Comparison of ENCODE assay signal across 10 cellular contexts in genomic region chr12:123391546-123392343, GRCh38. TPM values are rescaled to one million over a fixed set of nuclear protein-coding genes. Genes with fewer than 3 reads are reported as not detected.
A peak's percentile ranks its signal among the peaks of the same experiment; 100 is the strongest.
DNase-seq lines count a peak whose midpoint lies in the region; ATAC-seq and TF ChIP-seq lines count a peak whose summit lies in the region.
"Had no signal": no experiment of that assay in that cellular context is flagged by ENCODE, and none has a peak within 500 bp of the region (broad histone marks: within the 10 kb centered on the region; RNA-seq: fewer than 3 reads in every experiment).

No MANE protein-coding gene starts in this region.

- no peaks in the 10 kb centered on the region for H3K27me3 ChIP-seq in heart right ventricle
- H3K27me3 ChIP-seq in heart left ventricle = no peaks in the 10 kb centered on the region
- no peaks in the 10 kb centered on the region for H3K27me3 ChIP-seq in upper lobe of left lung
- no peaks in the 10 kb centered on the region for H3K27me3 ChIP-seq in SJCRH30
- no peaks in the 10 kb centered on the region for H3K27me3 ChIP-seq in Peyer's patch

- H3K4me1 ChIP-seq in heart right ventricle = peaks cover 8 to 47% (median 40%) of the 10 kb centered on the region in 9 donors
- H3K4me1 ChIP-seq in heart left ventricle = peaks cover 0 to 48% (median 33%) of the 10 kb centered on the region in 12 donors
- peaks cover 36 to 60% (median 38%) of the 10 kb centered on the region in 4 donors for H3K4me1 ChIP-seq in upper lobe of left lung
- peaks cover 8% of the 10 kb centered on the region for H3K4me1 ChIP-seq in SJCRH30
- H3K4me1 ChIP-seq in Peyer's patch = peaks cover 0 to 33% (median 9%) of the 10 kb centered on the region in 4 donors

- intact Hi-C loops in heart right ventricle (cut with DNase I) = loop anchor here in 5 of 10 donors (5.0 to 10.0 kb wide), 5 partner anchors 41 to 141 kb away; partner anchors contain the start of gene RILPL1 (in 1 of the 5)
- intact Hi-C loops in heart left ventricle (cut with DNase I) = loop anchor here in 3 of 10 donors (5.0 kb wide), 4 partner anchors 71 to 191 kb away; partner anchors contain the start of genes RILPL1 (in 1 of the 3) and TMED2 (in 1 of the 3)
- intact Hi-C loops in natural killer cell (cut with micrococcal nuclease) = no loop called here

- H3K27ac Mint-ChIP-seq in natural killer cell = peak overlapping the region; percentile 47 to 87

- H3K9me3 Mint-ChIP-seq in natural killer cell = no peaks in the 10 kb centered on the region

- H3K4me3 ChIP-seq in heart right ventricle (peak overlapping the region in 1 of 10 donors; percentile 80), heart left ventricle (no peak overlapping the region), upper lobe of left lung (peak overlapping the region in 1 of 4 donors; percentile 86), SJCRH30 (no peak overlapping the region), Peyer's patch (no peak overlapping the region)

- H3K4me3 Mint-ChIP-seq in natural killer cell = peak overlapping the region; percentile 93

- DNase-seq in heart right ventricle (no peak), heart left ventricle (no peak), caudate nucleus (lab: John Stamatoyannopoulos, UW) (peak in 21 of 61 donors; percentile 2 to 58 (median 16)), natural killer cell (no peak), upper lobe of left lung (no peak), SJCRH30 (no peak), Peyer's patch (no peak), NCI-H2107 (lab: John Stamatoyannopoulos, UW) (no peak)
- DNase-seq: activated gamma-delta T cell had no signal

- H3K9me3 ChIP-seq in heart right ventricle (no peaks in the 10 kb centered on the region), heart left ventricle (no peaks in the 10 kb centered on the region), upper lobe of left lung (no peaks in the 10 kb centered on the region), SJCRH30 (replicated peaks) (no peaks in the 10 kb centered on the region), Peyer's patch (no peaks in the 10 kb centered on the region)

- no peak for TF ChIP-seq EP300 in upper lobe of left lung (IDR thresholded peaks at IDR 0.05)

- H3K27ac ChIP-seq in heart right ventricle = peak overlapping the region in 7 of 10 donors; percentile 17 to 96 (median 93)
- peak overlapping the region in 5 of 12 donors; percentile 12 to 89 (median 84) for H3K27ac ChIP-seq in heart left ventricle
- peak overlapping the region; percentile 67 for H3K27ac ChIP-seq in caudate nucleus (ENCODE audit: low read depth, low read length)
- H3K27ac ChIP-seq in upper lobe of left lung = peak overlapping the region; percentile 85 to 92 (median 90)
- no peak overlapping the region for H3K27ac ChIP-seq in SJCRH30
- peak overlapping the region in 1 of 4 donors; percentile 16 for H3K27ac ChIP-seq in Peyer's patch

- 75 to 76% methylated on average over 8 of the region's 8 CpGs for WGBS in heart right ventricle, 2 donors
- 53 to 83% (median 69%) methylated on average over 8 of the region's 8 CpGs for WGBS in heart left ventricle, 4 donors
- WGBS in upper lobe of left lung, 2 donors = 64 to 70% methylated on average over 8 of the region's 8 CpGs

- H3K36me3 Mint-ChIP-seq in natural killer cell = peaks cover 7% of the 10 kb centered on the region

- ATAC-seq in heart right ventricle (no peak), heart left ventricle (no peak), natural killer cell (no peak), upper lobe of left lung (ENCODE audit: low FRiP score in 2 of 2) (no peak)

- TF ChIP-seq CTCF in heart right ventricle (IDR thresholded peaks at IDR 0.05) (no peak), heart left ventricle (IDR thresholded peaks at IDR 0.05) (no peak), natural killer cell (IDR thresholded peaks at IDR 0.05) (no peak), upper lobe of left lung (IDR thresholded peaks at IDR 0.05) (no peak), Peyer's patch (IDR thresholded peaks at IDR 0.05) (no peak)

- H3K36me3 ChIP-seq in heart right ventricle (peaks cover 0 to 66% (median 45%) of the 10 kb centered on the region in 9 donors), heart left ventricle (peaks cover 3 to 64% (median 61%) of the 10 kb centered on the region in 9 donors), upper lobe of left lung (peaks cover 22 to 60% (median 41%) of the 10 kb centered on the region in 4 donors), SJCRH30 (peaks cover 50% of the 10 kb centered on the region), Peyer's patch (peaks cover 0 to 58% (median 0%) of the 10 kb centered on the region in 3 donors)

- no peaks in the 10 kb centered on the region for H3K27me3 Mint-ChIP-seq in natural killer cell (ENCODE audit: low read depth in 2 of 2)
- H3K27me3 Mint-ChIP-seq: B cell had no signal

- peaks cover 37 to 43% of the 10 kb centered on the region in 2 donors for H3K4me1 Mint-ChIP-seq in natural killer cell

- no peak for TF ChIP-seq POLR2A in heart left ventricle (IDR thresholded peaks at IDR 0.05)
- TF ChIP-seq POLR2A in upper lobe of left lung (IDR thresholded peaks at IDR 0.05) = no peak
- no peak for TF ChIP-seq POLR2A in Peyer's patch (IDR thresholded peaks at IDR 0.05)

RNA-seq across cellular contexts. Expression of gene KMT5A, which starts 7.8 kb away (rescaled TPM):
- total RNA-seq in heart right ventricle = 10 to 100 TPM; 24.7 to 37.0 (median 30.2) TPM
- polyA plus RNA-seq in heart right ventricle = 10 to 100 TPM; 16.4 to 17.2 TPM
- 10 to 100 TPM; 26.8 to 37.7 (median 28.7) TPM for total RNA-seq in heart left ventricle
- 10 to 100 TPM; 14.3 to 30.6 TPM for polyA plus RNA-seq in heart left ventricle
- 10 to 100 TPM; 24.9 to 50.2 (median 48.7) TPM for total RNA-seq in natural killer cell
- total RNA-seq in upper lobe of left lung = 10 to 100 TPM; 35.1 to 50.2 (median 43.8) TPM
- total RNA-seq in SJCRH30 (2014; rRNA removed; shearing (Covaris generic)) = 43.6 and 53.5 TPM in 2 replicates
- 10 to 100 TPM; 32.6 to 99.0 (median 42.6) TPM for total RNA-seq in Peyer's patch

RNA-seq across cellular contexts. Expression of gene SBNO1, which starts 27.1 kb away (rescaled TPM):
- total RNA-seq in heart right ventricle (10 to 100 TPM; 21.0 to 32.1 (median 27.6) TPM), heart left ventricle (10 to 100 TPM; 17.2 to 33.8 (median 27.9) TPM), natural killer cell (10 to 100 TPM; 30.7 to 40.3 (median 34.3) TPM), upper lobe of left lung (10 to 100 TPM in 5 of 6 donors, 1 to 10 TPM in 1; 7.5 to 25.2 (median 20.3) TPM), Peyer's patch (10 to 100 TPM; 16.2 to 23.9 (median 18.8) TPM)
- polyA plus RNA-seq in heart right ventricle (1 to 10 TPM; 4.1 to 4.6 TPM), heart left ventricle (10 to 100 TPM in 1 of 2 donors, 1 to 10 TPM in 1; 6.3 to 12.3 TPM)
- 38.4 and 40.8 TPM in 2 replicates for total RNA-seq in SJCRH30 (2014; rRNA removed; shearing (Covaris generic))

RNA-seq across cellular contexts. Expression of gene RILPL2, which starts 44.7 kb away (rescaled TPM):
- total RNA-seq in heart right ventricle (1 to 10 TPM; 1.5 to 3.5 (median 2.0) TPM), heart left ventricle (1 to 10 TPM; 1.6 to 3.4 (median 2.1) TPM), natural killer cell (1 to 10 TPM; 3.6 to 5.5 (median 4.4) TPM), upper lobe of left lung (10 to 100 TPM; 12.5 to 29.9 (median 14.6) TPM), Peyer's patch (1 to 10 TPM in 3 of 4 donors, under 1 TPM in 1; 0.70 to 9.9 (median 2.3) TPM)
- polyA plus RNA-seq in heart right ventricle (1 to 10 TPM; 2.8 to 3.2 TPM), heart left ventricle (1 to 10 TPM; 2.2 to 3.2 TPM)
- 1.8 and 2.2 TPM in 2 replicates for total RNA-seq in SJCRH30 (2014; rRNA removed; shearing (Covaris generic))
